In the genomic region with DNA sequence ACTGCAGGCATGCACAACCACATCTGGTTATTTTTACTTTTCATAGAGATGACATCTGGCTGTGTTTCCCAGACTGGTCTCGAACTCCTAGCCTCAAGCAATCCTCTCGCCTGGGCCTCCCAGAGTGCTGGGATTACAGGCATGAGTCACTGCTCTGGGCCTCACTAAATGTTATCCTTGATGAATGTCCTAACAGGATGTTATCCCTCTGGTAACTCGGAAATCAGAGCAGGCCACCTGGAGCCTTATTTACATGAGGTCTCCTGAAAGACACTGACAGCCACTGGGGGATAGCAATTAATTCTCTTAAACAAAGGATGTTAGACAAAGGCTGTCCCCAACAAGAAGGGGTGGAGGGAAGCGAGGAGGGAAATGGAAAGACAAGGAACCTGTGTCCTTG, we compare ENCODE assay signal across 1 cellular context.
TF ChIP-seq lines count a peak whose summit lies in the region.

No MANE protein-coding gene starts in this region.

TF ChIP-seq in WTC11, 78 proteins besides CTCF, POLR2A, EP300 and RAD21 (continued from another document):
- TF ChIP-seq, protein P1, sequence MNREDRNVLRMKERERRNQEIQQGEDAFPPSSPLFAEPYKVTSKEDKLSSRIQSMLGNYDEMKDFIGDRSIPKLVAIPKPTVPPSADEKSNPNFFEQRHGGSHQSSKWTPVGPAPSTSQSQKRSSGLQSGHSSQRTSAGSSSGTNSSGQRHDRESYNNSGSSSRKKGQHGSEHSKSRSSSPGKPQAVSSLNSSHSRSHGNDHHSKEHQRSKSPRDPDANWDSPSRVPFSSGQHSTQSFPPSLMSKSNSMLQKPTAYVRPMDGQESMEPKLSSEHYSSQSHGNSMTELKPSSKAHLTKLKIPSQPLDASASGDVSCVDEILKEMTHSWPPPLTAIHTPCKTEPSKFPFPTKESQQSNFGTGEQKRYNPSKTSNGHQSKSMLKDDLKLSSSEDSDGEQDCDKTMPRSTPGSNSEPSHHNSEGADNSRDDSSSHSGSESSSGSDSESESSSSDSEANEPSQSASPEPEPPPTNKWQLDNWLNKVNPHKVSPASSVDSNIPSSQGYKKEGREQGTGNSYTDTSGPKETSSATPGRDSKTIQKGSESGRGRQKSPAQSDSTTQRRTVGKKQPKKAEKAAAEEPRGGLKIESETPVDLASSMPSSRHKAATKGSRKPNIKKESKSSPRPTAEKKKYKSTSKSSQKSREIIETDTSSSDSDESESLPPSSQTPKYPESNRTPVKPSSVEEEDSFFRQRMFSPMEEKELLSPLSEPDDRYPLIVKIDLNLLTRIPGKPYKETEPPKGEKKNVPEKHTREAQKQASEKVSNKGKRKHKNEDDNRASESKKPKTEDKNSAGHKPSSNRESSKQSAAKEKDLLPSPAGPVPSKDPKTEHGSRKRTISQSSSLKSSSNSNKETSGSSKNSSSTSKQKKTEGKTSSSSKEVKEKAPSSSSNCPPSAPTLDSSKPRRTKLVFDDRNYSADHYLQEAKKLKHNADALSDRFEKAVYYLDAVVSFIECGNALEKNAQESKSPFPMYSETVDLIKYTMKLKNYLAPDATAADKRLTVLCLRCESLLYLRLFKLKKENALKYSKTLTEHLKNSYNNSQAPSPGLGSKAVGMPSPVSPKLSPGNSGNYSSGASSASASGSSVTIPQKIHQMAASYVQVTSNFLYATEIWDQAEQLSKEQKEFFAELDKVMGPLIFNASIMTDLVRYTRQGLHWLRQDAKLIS (CRISPR knock-in tag; IDR thresholded peaks at IDR 0.05; ENCODE audit: borderline replicate concordance): no peak
- 0 out of 2 replicates have a peak, but pooled peaks have one; percentile 18 for TF ChIP-seq ZNF121 (CRISPR knock-in tag; IDR thresholded peaks at IDR 0.05)
- no peak for TF ChIP-seq SMAD3 (CRISPR knock-in tag; IDR thresholded peaks at IDR 0.05; ENCODE audit: borderline replicate concordance)
- peak; percentile 43; the same call in 1 of the 2 replicates for TF ChIP-seq ETV6 (CRISPR knock-in tag; IDR thresholded peaks at IDR 0.05)
- TF ChIP-seq, protein P2, sequence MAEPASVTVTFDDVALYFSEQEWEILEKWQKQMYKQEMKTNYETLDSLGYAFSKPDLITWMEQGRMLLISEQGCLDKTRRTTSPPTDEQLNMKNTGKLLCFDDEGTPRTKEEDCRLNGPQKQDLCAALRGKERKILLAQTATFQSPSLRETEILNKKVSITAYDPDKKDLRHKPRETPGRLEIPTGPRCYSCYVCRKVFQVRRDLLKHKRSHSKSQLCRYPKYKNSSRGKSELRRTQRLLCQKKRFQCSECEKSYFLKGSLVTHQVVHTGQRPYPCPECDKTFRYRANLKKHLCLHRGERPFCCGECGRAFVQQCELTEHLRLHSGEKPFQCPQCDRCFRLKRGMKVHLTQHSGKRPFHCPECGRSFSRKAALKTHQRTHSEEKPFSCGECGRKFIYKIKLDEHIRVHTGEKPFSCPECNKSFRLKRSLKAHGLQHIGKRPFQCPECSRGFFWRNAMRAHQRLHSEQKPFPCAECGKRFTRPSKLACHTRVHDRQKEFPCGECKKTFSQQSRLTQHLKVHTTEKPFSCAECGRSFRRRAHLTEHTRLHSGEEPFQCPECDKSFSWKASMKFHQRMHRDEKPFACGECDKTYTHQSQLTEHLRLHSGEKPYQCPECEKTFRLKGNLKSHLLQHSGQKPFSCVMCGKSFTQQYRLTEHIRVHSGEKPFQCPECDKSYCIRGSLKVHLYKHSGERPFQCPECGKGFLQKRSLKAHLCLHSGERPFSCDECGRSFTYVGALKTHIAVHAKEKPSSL (CRISPR knock-in tag; conservative IDR thresholded peaks at IDR 0.05): no peak
- TF ChIP-seq FOXP1 (CRISPR knock-in tag; IDR thresholded peaks at IDR 0.05; ENCODE audit: borderline replicate concordance): no peak
- TF ChIP-seq ZBTB21 (CRISPR knock-in tag; IDR thresholded peaks at IDR 0.05; ENCODE audit: borderline replicate concordance): 0 out of 2 replicates have a peak, but pooled peaks have one; percentile 59
- TF ChIP-seq, protein P3, sequence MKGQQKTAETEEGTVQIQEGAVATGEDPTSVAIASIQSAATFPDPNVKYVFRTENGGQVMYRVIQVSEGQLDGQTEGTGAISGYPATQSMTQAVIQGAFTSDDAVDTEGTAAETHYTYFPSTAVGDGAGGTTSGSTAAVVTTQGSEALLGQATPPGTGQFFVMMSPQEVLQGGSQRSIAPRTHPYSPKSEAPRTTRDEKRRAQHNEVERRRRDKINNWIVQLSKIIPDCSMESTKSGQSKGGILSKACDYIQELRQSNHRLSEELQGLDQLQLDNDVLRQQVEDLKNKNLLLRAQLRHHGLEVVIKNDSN (CRISPR knock-in tag; IDR thresholded peaks at IDR 0.05): no peak
- peak; percentile 20; the same call in 1 of the 2 replicates for TF ChIP-seq TEAD1 (CRISPR knock-in tag; IDR thresholded peaks at IDR 0.05)
- 0 out of 2 replicates have a peak, but pooled peaks have one; percentile 49 for TF ChIP-seq FOXJ3 (CRISPR knock-in tag; IDR thresholded peaks at IDR 0.05; ENCODE audit: borderline replicate concordance)
- TF ChIP-seq ZNF423 (CRISPR knock-in tag; IDR thresholded peaks at IDR 0.05): 0 out of 2 replicates have a peak, but pooled peaks have one; percentile 36
